In the genomic region with DNA sequence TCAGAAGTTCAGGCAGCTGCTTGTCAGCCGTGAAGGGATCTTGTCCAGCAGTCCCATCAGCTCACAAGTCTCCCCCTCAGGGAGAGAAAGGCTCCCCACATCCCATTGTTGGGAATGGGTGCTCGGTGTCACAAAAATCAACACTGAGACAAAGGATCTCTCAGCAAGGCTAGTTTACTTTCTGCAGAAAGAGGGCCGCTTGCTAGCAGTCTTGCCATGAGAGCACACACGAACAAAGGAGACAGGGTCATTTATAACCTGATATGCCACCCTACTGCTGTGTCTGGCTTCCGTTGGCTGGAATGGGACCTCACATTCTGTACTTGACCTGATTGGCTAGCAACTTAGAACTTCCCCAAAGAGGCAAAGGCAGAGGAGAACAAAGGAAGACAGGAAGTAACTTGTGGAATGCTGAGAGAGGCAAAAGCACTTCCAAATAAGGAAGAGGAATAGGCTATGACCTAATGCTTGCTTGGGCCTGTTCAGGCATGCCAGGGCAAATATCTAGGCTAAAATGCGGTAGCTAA, we compare ENCODE assay signal across 9 cellular contexts. TPM values are rescaled to one million over a fixed set of nuclear protein-coding genes. Genes with fewer than 3 reads are reported as not detected.
DNase-seq lines count a peak whose midpoint lies in the region; ATAC-seq and TF ChIP-seq lines count a peak whose summit lies in the region.
"Had no signal": no experiment of that assay in that cellular context is flagged by ENCODE, and none has a peak within 500 bp of the region (broad histone marks: within the 10 kb centered on the region; RNA-seq: fewer than 3 reads in every experiment).

No MANE protein-coding gene starts in this region.

- TF ChIP-seq CTCF in choroid plexus epithelial cell (conservative IDR thresholded peaks at IDR 0.05; ENCODE audit: low read depth, low read length) (no peak), lower lobe of right lung (IDR thresholded peaks at IDR 0.05) (no peak), OCI-LY7 (conservative IDR thresholded peaks at IDR 0.05; ENCODE audit: low read length) (no peak)
- TF ChIP-seq CTCF in CD4-positive, alpha-beta T cell (IDR thresholded peaks at IDR 0.05), result no peak

- no peaks in the 10 kb centered on the region for H3K36me3 ChIP-seq in GM23248 (ENCODE audit: low read depth)
- no peaks in the 10 kb centered on the region for H3K36me3 ChIP-seq in lower lobe of right lung
- H3K36me3 ChIP-seq in effector memory CD4-positive, alpha-beta T cell (ENCODE audit: control insufficient read depth, insufficient read depth, low read length), result no peaks in the 10 kb centered on the region
- no peaks in the 10 kb centered on the region for H3K36me3 ChIP-seq in OCI-LY7 (ENCODE audit: insufficient read depth, low read length)

- no peaks in the 10 kb centered on the region for H4K20me1 ChIP-seq in GM23248 (ENCODE audit: insufficient read depth)
- no peaks in the 10 kb centered on the region for H4K20me1 ChIP-seq in OCI-LY7 (ENCODE audit: insufficient read depth, low read length)

- no peaks in the 10 kb centered on the region for H3K9me3 Mint-ChIP-seq in CD4-positive, alpha-beta T cell
- H3K9me3 Mint-ChIP-seq: T-helper 1 cell treated with Interleukin-12 subunit alpha and Interleukin-12 subunit beta and Interleukin-4 antibody, amounts not matched to agents 30 μg/mL and 1 μg/mL, for 36 hours had no signal

- 24 to 26% methylated on average over 6 of the region's 6 CpGs for WGBS in GM23248 (ENCODE audit: low coverage in 1 of 2, low lambda C conversion rate in 2 of 2, missing lambda C conversion rate in 2 of 2), 2 experiments

- no peak overlapping the region for H3K27ac Mint-ChIP-seq in CD4-positive, alpha-beta T cell
- H3K27ac Mint-ChIP-seq: T-helper 1 cell treated with Interleukin-12 subunit alpha and Interleukin-12 subunit beta and Interleukin-4 antibody, amounts not matched to agents 30 μg/mL and 1 μg/mL, for 36 hours had no signal

- peaks cover 87% of the 10 kb centered on the region for H3K27me3 Mint-ChIP-seq in CD4-positive, alpha-beta T cell

- H2AFZ ChIP-seq in GM23248 (peak overlapping the region; percentile 76), OCI-LY7 (ENCODE audit: low read length) (no peak overlapping the region)

- H3K4me1 ChIP-seq in GM23248 (ENCODE audit: insufficient read depth) (peaks cover 27% of the 10 kb centered on the region), lower lobe of right lung (peaks cover 18% of the 10 kb centered on the region), OCI-LY7 (ENCODE audit: insufficient read depth, low read length, poor library complexity, severe bottlenecking) (no peaks in the 10 kb centered on the region)
- H3K4me1 ChIP-seq in effector memory CD4-positive, alpha-beta T cell (ENCODE audit: control insufficient read depth, insufficient read depth, low read length, poor library complexity, severe bottlenecking), result no peaks in the 10 kb centered on the region

- H3K9me3 ChIP-seq in GM23248 (ENCODE audit: low read depth), result no peaks in the 10 kb centered on the region
- H3K9me3 ChIP-seq in lower lobe of right lung, result no peaks in the 10 kb centered on the region
- no peaks in the 10 kb centered on the region for H3K9me3 ChIP-seq in effector memory CD4-positive, alpha-beta T cell (ENCODE audit: control insufficient read depth, low read length)
- H3K9me3 ChIP-seq in CD4-positive, alpha-beta T cell (ENCODE audit: control insufficient read depth, low read length), result no peaks in the 10 kb centered on the region
- H3K9me3 ChIP-seq in OCI-LY7 (ENCODE audit: low read length), result no peaks in the 10 kb centered on the region

- H3K79me2 ChIP-seq in GM23248 (ENCODE audit: insufficient read depth) (no peaks in the 10 kb centered on the region), OCI-LY7 (ENCODE audit: insufficient read depth, low read depth, low read length) (no peaks in the 10 kb centered on the region)

- CTCF ChIA-PET in CD4-positive, alpha-beta T cell (lab: Charles Lee), result no interaction called here
- CTCF ChIA-PET in OCI-LY7 (lab: Charles Lee; ENCODE audit: unreplicated experiment), result no interaction called here

- ATAC-seq in lower lobe of right lung (peak; percentile 37 to 61), GM21367 (IDR thresholded peaks at IDR 0.05; ENCODE audit: unreplicated experiment) (no peak)
- ATAC-seq in CD4-positive, alpha-beta T cell (ENCODE audit: poor library complexity), result no peak

- H3K27ac ChIP-seq in GM23248, result peak overlapping the region; percentile 91
- H3K27ac ChIP-seq in lower lobe of right lung, result peak overlapping the region; percentile 72
- H3K27ac ChIP-seq in effector memory CD4-positive, alpha-beta T cell (ENCODE audit: insufficient read depth, low read length, poor library complexity, severe bottlenecking), result no peak overlapping the region
- H3K27ac ChIP-seq in CD4-positive, alpha-beta T cell (ENCODE audit: low read depth, low read length), result no peak overlapping the region
- no peak overlapping the region for H3K27ac ChIP-seq in OCI-LY7 (ENCODE audit: low read depth, low read length, poor library complexity, severe bottlenecking)

- H3F3A ChIP-seq in GM23248 (ENCODE audit: insufficient read depth), result peaks cover 36% of the 10 kb centered on the region

- H3K9ac ChIP-seq in GM23248, result peak overlapping the region; percentile 64

- in situ Hi-C loops in GM23248 (cut with MboI), result no loop called here

- H3K27me3 ChIP-seq in GM23248 (replicated peaks; ENCODE audit: insufficient read depth) (no peaks in the 10 kb centered on the region), lower lobe of right lung (ENCODE audit: low read depth) (no peaks in the 10 kb centered on the region)
- peaks cover 5% of the 10 kb centered on the region for H3K27me3 ChIP-seq in effector memory CD4-positive, alpha-beta T cell (replicated peaks; ENCODE audit: control insufficient read depth, insufficient read depth, low read length, poor library complexity, severe bottlenecking)
- H3K27me3 ChIP-seq in CD4-positive, alpha-beta T cell (ENCODE audit: control insufficient read depth, insufficient read depth, low read length), result peaks cover 21% of the 10 kb centered on the region

- POLR2A ChIA-PET in CD4-positive, alpha-beta T cell (lab: Charles Lee), result no interaction called here
- POLR2A ChIA-PET in OCI-LY7 (lab: Charles Lee), result no interaction called here

- H3K4me2 ChIP-seq in GM23248 (ENCODE audit: unreplicated experiment) (peak overlapping the region; percentile 75), OCI-LY7 (ENCODE audit: low read length) (no peak overlapping the region)

- intact Hi-C loops in lower lobe of right lung (cut with DNase I), result no loop called here
- intact Hi-C loops in CD4-positive, alpha-beta T cell (cut with DNase I, micrococcal nuclease), result no loop called here
- intact Hi-C loops in OCI-LY7 (cut with micrococcal nuclease; ENCODE audit: unreplicated experiment), result no loop called here

- H3K9me2 ChIP-seq in GM23248 (ENCODE audit: insufficient read depth), result no peaks in the 10 kb centered on the region
- no peaks in the 10 kb centered on the region for H3K9me2 ChIP-seq in OCI-LY7 (ENCODE audit: insufficient read depth, low read length)

- no peak overlapping the region for H3K4me3 Mint-ChIP-seq in CD4-positive, alpha-beta T cell
- H3K4me3 Mint-ChIP-seq: T-helper 1 cell treated with Interleukin-12 subunit alpha and Interleukin-12 subunit beta and Interleukin-4 antibody, amounts not matched to agents 30 μg/mL and 1 μg/mL, for 36 hours had no signal

- H3K4me1 Mint-ChIP-seq in CD4-positive, alpha-beta T cell (ENCODE audit: low read depth), result no peaks in the 10 kb centered on the region

- no TSS peak for BruUV-seq in OCI-LY7 (replicated peaks; lab: Mats Ljungman, UMichigan)

- H3K36me3 Mint-ChIP-seq in CD4-positive, alpha-beta T cell (ENCODE audit: low read depth), result no peaks in the 10 kb centered on the region

- peak overlapping the region; percentile 41 for H3K4me3 ChIP-seq in GM23248
- no peak overlapping the region for H3K4me3 ChIP-seq in choroid plexus epithelial cell (ENCODE audit: low read depth, low read length)
- H3K4me3 ChIP-seq in lower lobe of right lung, result no peak overlapping the region
- no peak overlapping the region for H3K4me3 ChIP-seq in effector memory CD4-positive, alpha-beta T cell (ENCODE audit: insufficient read depth, low read depth, low read length, poor library complexity, severe bottlenecking)
- H3K4me3 ChIP-seq in OCI-LY7 (ENCODE audit: low read depth, low read length, poor library complexity, severe bottlenecking), result no peak overlapping the region

- DNase-seq in GM23248 (peak; percentile 81), NCI-H526 treated with DMSO at 0.1 percent for 48 hours (lab: John Stamatoyannopoulos, UW) (peak; percentile 7), choroid plexus epithelial cell (ENCODE audit: low read depth) (peak; percentile 92), lower lobe of right lung (no peak), OCI-LY7 (ENCODE audit: low spot score) (no peak)
- no peak for DNase-seq in effector memory CD4-positive, alpha-beta T cell
- no peak for DNase-seq in CD4-positive, alpha-beta T cell

RNA-seq across cellular contexts. Expression of gene IGFL3, which starts 8.7 kb away (rescaled TPM):
- total RNA-seq in GM23248 (2014; rRNA removed; shearing (Covaris generic)), result not detected in 2 replicates
- not detected in 2 replicates for polyA plus RNA-seq in GM23248 (2016; fragmentation: Nextera tagmentation; extraction: Ambion mirVana)
- not detected for total RNA-seq in lower lobe of right lung
- total RNA-seq in CD4-positive, alpha-beta T cell, result not detected
- total RNA-seq in OCI-LY7 (2014; rRNA removed; shearing (Covaris generic)), result not detected in 2 replicates
- total RNA-seq in OCI-LY7 (2022), result not detected in 2 replicates

RNA-seq across cellular contexts. Expression of gene IGFL2, which starts 14.9 kb away (rescaled TPM):
- not detected in 2 replicates for total RNA-seq in GM23248 (2014; rRNA removed; shearing (Covaris generic))
- polyA plus RNA-seq in GM23248 (2016; fragmentation: Nextera tagmentation; extraction: Ambion mirVana), result not detected in 2 replicates
- not detected for total RNA-seq in lower lobe of right lung
- total RNA-seq in CD4-positive, alpha-beta T cell, result not detected
- not detected in 2 replicates for total RNA-seq in OCI-LY7 (2014; rRNA removed; shearing (Covaris generic))
- total RNA-seq in OCI-LY7 (2022), result not detected in 2 replicates

Comparison
In these comparisons a context has a peak if more than half of its experiments do, and no peak if none do; other contexts are left out.
1. DNase-seq: peak in GM23248 (single experiment), NCI-H526 treated with DMSO at 0.1 percent for 48 hours (single experiment) and choroid plexus epithelial cell (single experiment); none in lower lobe of right lung (single experiment), effector memory CD4-positive, alpha-beta T cell (0 of 3), CD4-positive, alpha-beta T cell (0 of 10) and OCI-LY7 (single experiment).
2. H3K27ac ChIP-seq: peak in GM23248 (single experiment) and lower lobe of right lung (single experiment); none in effector memory CD4-positive, alpha-beta T cell (single experiment), CD4-positive, alpha-beta T cell (single experiment) and OCI-LY7 (single experiment).
3. ATAC-seq: peak in lower lobe of right lung (2 of 2); none in GM21367 (single experiment) and CD4-positive, alpha-beta T cell (single experiment).